28 cellular contexts compared by ENCODE assay signal in genomic region chr3:31875437-31875836, GRCh38.
"Had no signal": no experiment of that assay in that cellular context is flagged by ENCODE, and none has a peak within 500 bp of the region (broad histone marks: within the 10 kb centered on the region; RNA-seq: fewer than 3 reads in every experiment).

No MANE protein-coding gene starts in this region.

- H3K27me3 Mint-ChIP-seq: activated CD4-positive, alpha-beta T cell treated with anti-CD3 and anti-CD28 coated beads, Interleukin-2, amount 10 ng/mL, durations not matched to agents 7 days and 5 days; activated naive CD4-positive, alpha-beta T cell treated with anti-CD3 and anti-CD28 coated beads, Interleukin-2, amount 50 U/mL, for 24 hours; activated naive CD8-positive, alpha-beta T cell treated with anti-CD3 and anti-CD28 coated beads, Interleukin-2, amount 50 U/mL, for 24 hours; activated T-helper 17 cell treated with anti-CD3 and anti-CD28 coated beads, Interleukin-2, amount 50 U/mL, for 72 hours; progenitor cell of endocrine pancreas; stimulated activated naive B cell treated with anti-CD40 and anti-IgM and Interleukin-4, amounts not matched to agents 10 μg/mL and 1 μg/mL and 100 μg/mL, for 72 hours had no signal

- H3K4me1 Mint-ChIP-seq: activated naive CD4-positive, alpha-beta T cell treated with anti-CD3 and anti-CD28 coated beads, Interleukin-2, amount 50 U/mL, for 24 hours; activated T-helper 17 cell treated with anti-CD3 and anti-CD28 coated beads, Interleukin-2, amount 50 U/mL, for 72 hours; T-helper 17 cell had no signal

- H3K4me1 ChIP-seq: colonic mucosa, left ventricle myocardium inferior, stomach had no signal

- H3K4me3 Mint-ChIP-seq: activated CD4-positive, alpha-beta T cell treated with anti-CD3 and anti-CD28 coated beads, Interleukin-2, amount 10 ng/mL, durations not matched to agents 7 days and 5 days; activated CD8-positive, alpha-beta T cell treated with anti-CD3 and anti-CD28 coated beads for 36 hours; activated naive CD4-positive, alpha-beta T cell treated with anti-CD3 and anti-CD28 coated beads, Interleukin-2, amount 50 U/mL, for 24 hours; activated naive CD8-positive, alpha-beta T cell treated with anti-CD3 and anti-CD28 coated beads, Interleukin-2, amount 50 U/mL, for 24 hours; activated T-cell treated with anti-CD3 and anti-CD28 coated beads, Interleukin-2, amount 50 U/mL, for 4 hours; activated T-helper 17 cell treated with anti-CD3 and anti-CD28 coated beads, Interleukin-2, amount 50 U/mL, for 72 hours; effector memory CD8-positive, alpha-beta T cell; nephron; stimulated activated naive B cell treated with anti-CD40 and anti-IgM and Interleukin-4, amounts not matched to agents 10 μg/mL and 1 μg/mL and 100 μg/mL, for 72 hours; T-helper 17 cell had no signal

- ATAC-seq: activated CD8-positive, alpha-beta T cell treated with anti-CD3 and anti-CD28 coated beads for 36 hours; activated naive CD8-positive, alpha-beta T cell treated with anti-CD3 and anti-CD28 coated beads, Interleukin-2, amount 50 U/mL, for 24 hours; activated T-cell treated with anti-CD3 and anti-CD28 coated beads, Interleukin-2, amount 50 U/mL, for 4 hours; activated T-helper 17 cell treated with anti-CD3 and anti-CD28 coated beads, Interleukin-2, amount 50 U/mL, for 72 hours; effector memory CD8-positive, alpha-beta T cell; mucosa of descending colon; sciatic nerve; stimulated activated naive B cell treated with anti-CD40 and anti-IgM and Interleukin-4, amounts not matched to agents 10 μg/mL and 1 μg/mL and 100 μg/mL, for 72 hours; T-helper 17 cell had no signal

- H3K27me3 ChIP-seq: colonic mucosa, esophagus muscularis mucosa, stomach, thyroid gland, upper lobe of left lung, vagina had no signal

- H3K9me3 Mint-ChIP-seq: activated CD4-positive, alpha-beta T cell treated with anti-CD3 and anti-CD28 coated beads, Interleukin-2, amount 10 ng/mL, durations not matched to agents 7 days and 5 days; activated CD8-positive, alpha-beta T cell treated with anti-CD3 and anti-CD28 coated beads for 36 hours; activated naive CD8-positive, alpha-beta T cell treated with anti-CD3 and anti-CD28 coated beads, Interleukin-2, amount 50 U/mL, for 24 hours; activated T-cell treated with anti-CD3 and anti-CD28 coated beads, Interleukin-2, amount 50 U/mL, for 4 hours; activated T-helper 17 cell treated with anti-CD3 and anti-CD28 coated beads, Interleukin-2, amount 50 U/mL, for 72 hours; effector memory CD8-positive, alpha-beta T cell; nephron had no signal

- H3K27ac ChIP-seq: colonic mucosa, esophagus muscularis mucosa, left ventricle myocardium inferior, skin epidermis, stomach, upper lobe of left lung, vagina, WERI-Rb-1 had no signal

- H3K36me3 ChIP-seq: colonic mucosa, esophagus muscularis mucosa, left ventricle myocardium inferior, stomach, thyroid gland, upper lobe of left lung, vagina, WERI-Rb-1 had no signal

- DNase-seq: activated CD4-positive, alpha-beta T cell treated with anti-CD3 and anti-CD28 coated beads for 1 hour; activated CD4-positive, alpha-beta T cell treated with anti-CD3 and anti-CD28 coated beads, Interleukin-2, amount 10 ng/mL, durations not matched to agents 7 days and 5 days; activated CD8-positive, alpha-beta T cell treated with anti-CD3 and anti-CD28 coated beads for 36 hours; activated naive CD8-positive, alpha-beta T cell treated with anti-CD3 and anti-CD28 coated beads, Interleukin-2, amount 50 U/mL, for 24 hours; activated T-cell treated with anti-CD3 and anti-CD28 coated beads, Interleukin-2, amount 50 U/mL, for 4 hours; colonic mucosa; effector memory CD8-positive, alpha-beta T cell; left ventricle myocardium inferior; mucosa of descending colon; retina; stimulated activated CD4-positive, alpha-beta T cell treated with anti-CD3 and anti-CD28 coated beads, Interleukin-4, amount 100 ng/mL, for 24 hours; stimulated activated CD8-positive, alpha-beta memory T cell treated with anti-CD3 and anti-CD28 coated beads, Interleukin-4, amount 100 ng/mL, for 48 hours; stimulated activated naive B cell treated with anti-CD40 and anti-IgM and Interleukin-4, amounts not matched to agents 10 μg/mL and 1 μg/mL and 100 μg/mL, for 72 hours; stomach; T-helper 17 cell; T1000; thyroid gland; upper lobe of left lung; WERI-Rb-1 had no signal

- H3K9me3 ChIP-seq: colonic mucosa, esophagus muscularis mucosa, left ventricle myocardium inferior, mucosa of descending colon, stomach, thyroid gland, upper lobe of left lung, vagina had no signal

- H3K4me3 ChIP-seq: colonic mucosa, esophagus muscularis mucosa, left ventricle myocardium inferior, lung, mucosa of descending colon, skin epidermis, stomach, thyroid gland, upper lobe of left lung, vagina had no signal

- H3K27ac Mint-ChIP-seq: activated CD4-positive, alpha-beta T cell treated with anti-CD3 and anti-CD28 coated beads, Interleukin-2, amount 10 ng/mL, durations not matched to agents 7 days and 5 days; activated CD8-positive, alpha-beta T cell treated with anti-CD3 and anti-CD28 coated beads for 36 hours; activated naive CD4-positive, alpha-beta T cell treated with anti-CD3 and anti-CD28 coated beads, Interleukin-2, amount 50 U/mL, for 24 hours; activated naive CD8-positive, alpha-beta T cell treated with anti-CD3 and anti-CD28 coated beads, Interleukin-2, amount 50 U/mL, for 24 hours; activated T-helper 17 cell treated with anti-CD3 and anti-CD28 coated beads, Interleukin-2, amount 50 U/mL, for 72 hours; effector memory CD8-positive, alpha-beta T cell; progenitor cell of endocrine pancreas; stimulated activated naive B cell treated with anti-CD40 and anti-IgM and Interleukin-4, amounts not matched to agents 10 μg/mL and 1 μg/mL and 100 μg/mL, for 72 hours; T-helper 17 cell had no signal

- H3K36me3 Mint-ChIP-seq: activated naive CD4-positive, alpha-beta T cell treated with anti-CD3 and anti-CD28 coated beads, Interleukin-2, amount 50 U/mL, for 24 hours had no signal
